Comparison of ENCODE assay signal across 9 cellular contexts in genomic region chr5:172860520-172861443, GRCh38. TPM values are rescaled to one million over a fixed set of nuclear protein-coding genes. Genes with fewer than 3 reads are reported as not detected.
A peak's percentile ranks its signal among the peaks of the same experiment; 100 is the strongest.
DNase-seq lines count a peak whose midpoint lies in the region; ATAC-seq and TF ChIP-seq lines count a peak whose summit lies in the region.
"Had no signal": no experiment of that assay in that cellular context is flagged by ENCODE, and none has a peak within 500 bp of the region (broad histone marks: within the 10 kb centered on the region; RNA-seq: fewer than 3 reads in every experiment).

No MANE protein-coding gene starts in this region.

- H3K4me1 ChIP-seq in lung (ENCODE audit: control insufficient read depth in 2 of 2, insufficient read depth in 2 of 2, low read length in 2 of 2), result peaks cover 35 to 42% of the 10 kb centered on the region in 2 donors

- WGBS in lung, 2 donors, result 42 to 80% methylated on average over 24 of the region's 24 CpGs

- H3K9me3 ChIP-seq in lung (ENCODE audit: control insufficient read depth in 2 of 2, insufficient read depth in 1 of 2, low read length in 1 of 2), result no peaks in the 10 kb centered on the region

- H3K4me3 ChIP-seq in LNCaP clone FGC (ENCODE audit: low read depth, low read length), result peak overlapping the region; percentile 11
- H3K4me3 ChIP-seq in lung, result no peak overlapping the region

- DNase-seq in LNCaP clone FGC (ENCODE audit: low read depth) (peak; percentile 83), dermis microvascular lymphatic vessel endothelial cell (ENCODE audit: low read depth in 2 of 2) (peak; percentile 85 to 90), lung (ENCODE audit: low spot score) (peak; percentile 74), superior temporal gyrus (ENCODE audit: extremely low spot score) (peak; percentile 83)
- DNase-seq in activated CD8-positive, alpha-beta memory T cell treated with anti-CD3 and anti-CD28 coated beads for 24 hours, result no peak
- DNase-seq: stimulated activated naive CD4-positive, alpha-beta T cell had no signal

- peaks cover 0 to 3% of the 10 kb centered on the region in 2 donors for H3K36me3 ChIP-seq in lung (ENCODE audit: control insufficient read depth in 2 of 2, insufficient read depth in 2 of 2, low read length in 2 of 2)

- TF ChIP-seq CTCF in LNCaP clone FGC (IDR thresholded peaks at IDR 0.05; ENCODE audit: control insufficient read depth, extremely low read depth, insufficient read depth) (no peak), lung (IDR thresholded peaks at IDR 0.05; ENCODE audit: control extremely low read depth, extremely low read depth) (no peak)

- H3K27ac ChIP-seq in lung (ENCODE audit: low read depth in 1 of 2, low read length in 1 of 2), result peak overlapping the region; percentile 92

- no peaks in the 10 kb centered on the region for H3K27me3 ChIP-seq in lung (ENCODE audit: control insufficient read depth, insufficient read depth)

- ATAC-seq in lung (ENCODE audit: insufficient read depth, low FRiP score) (peak; percentile 80), GM19023 (IDR thresholded peaks at IDR 0.05; ENCODE audit: unreplicated experiment) (no peak), HG03520 (IDR thresholded peaks at IDR 0.05; ENCODE audit: unreplicated experiment) (no peak), GM18907 (IDR thresholded peaks at IDR 0.05; ENCODE audit: unreplicated experiment) (no peak)

RNA-seq across cellular contexts. Expression of gene ERGIC1, which starts 26.7 kb away (rescaled TPM):
- total RNA-seq in dermis microvascular lymphatic vessel endothelial cell, result 57.9 and 62.6 TPM in 2 replicates
- 100 to 1,000 TPM in 1 of 2 donors, 10 to 100 TPM in 1; 62.2 to 215 TPM for total RNA-seq in lung
- polyA plus RNA-seq in lung, result 100 to 1,000 TPM; 122 to 204 TPM
